ENCODE assay signal across 24 cellular contexts in genomic region chr1:4794020-4794780, GRCh38.
DNase-seq lines count a peak whose midpoint lies in the region; ATAC-seq and TF ChIP-seq lines count a peak whose summit lies in the region.
"Had no signal": no experiment of that assay in that cellular context is flagged by ENCODE, and none has a peak within 500 bp of the region (broad histone marks: within the 10 kb centered on the region; RNA-seq: fewer than 3 reads in every experiment).

No MANE protein-coding gene starts in this region.

- POLR2A ChIA-PET in SK-N-SH (lab: Yijun Ruan, JAX), result no interaction called here

- H3K79me2 ChIP-seq in SK-N-SH (ENCODE audit: insufficient read depth) (no peaks in the 10 kb centered on the region), mammary epithelial cell (ENCODE audit: insufficient read depth, low read length) (no peaks in the 10 kb centered on the region)

- H3K36me3 ChIP-seq in SK-N-SH (replicated peaks in 1 of 2; ENCODE audit: control insufficient read depth in 1 of 2, insufficient read depth in 2 of 2, low read length in 1 of 2), result no peaks in the 10 kb centered on the region
- H3K36me3 ChIP-seq in mammary epithelial cell (ENCODE audit: insufficient read depth, low read length), result no peaks in the 10 kb centered on the region
- H3K36me3 ChIP-seq in brain microvascular endothelial cell (replicated peaks), result no peaks in the 10 kb centered on the region
- H3K36me3 ChIP-seq in heart left ventricle, result no peaks in the 10 kb centered on the region
- H3K36me3 ChIP-seq: esophagus squamous epithelium, SJCRH30, spleen, thyroid gland had no signal

- no peak overlapping the region for H3K4me3 Mint-ChIP-seq in stimulated activated memory B cell treated with anti-CD40 and anti-IgM and Interleukin-4, amounts not matched to agents 10 μg/mL and 1 μg/mL and 100 μg/mL, for 72 hours
- H3K4me3 Mint-ChIP-seq: activated naive CD8-positive, alpha-beta T cell treated with anti-CD3 and anti-CD28 coated beads, Interleukin-2, amount 10 ng/mL, durations not matched to agents 7 days and 5 days; effector memory CD8-positive, alpha-beta T cell; stimulated activated naive CD8-positive, alpha-beta T cell treated with anti-CD3 and anti-CD28 coated beads, Interleukin-15, Interleukin-2, amounts not matched to agents 100 ng/mL and 50 ng/mL, for 24 hours; T-helper 1 cell treated with Interleukin-12 subunit alpha and Interleukin-12 subunit beta and Interleukin-4 antibody, amounts not matched to agents 30 μg/mL and 1 μg/mL, for 36 hours had no signal

- H3K36me3 Mint-ChIP-seq in stimulated activated memory B cell treated with anti-CD40 and anti-IgM and Interleukin-4, amounts not matched to agents 10 μg/mL and 1 μg/mL and 100 μg/mL, for 72 hours, result no peaks in the 10 kb centered on the region
- H3K36me3 Mint-ChIP-seq: activated naive CD8-positive, alpha-beta T cell treated with anti-CD3 and anti-CD28 coated beads, Interleukin-2, amount 10 ng/mL, durations not matched to agents 7 days and 5 days had no signal

- H3K9ac ChIP-seq in SK-N-SH (no peak overlapping the region), mammary epithelial cell (ENCODE audit: insufficient read depth, low read length) (no peak overlapping the region)

- H3K4me3 ChIP-seq in SK-N-SH (ENCODE audit: low read depth in 2 of 2, low read length in 1 of 2) (no peak overlapping the region), mammary epithelial cell (replicated peaks in 1 of 3; ENCODE audit: insufficient read depth in 1 of 3, low read depth in 2 of 3, low read length in 3 of 3) (no peak overlapping the region), brain microvascular endothelial cell (ENCODE audit: low read depth, low read length) (no peak overlapping the region), heart left ventricle (no peak overlapping the region)
- H3K4me3 ChIP-seq: esophagus squamous epithelium, SJCRH30, spleen, thyroid gland had no signal

- no peak overlapping the region for H3K4me2 ChIP-seq in SK-N-SH
- no peak overlapping the region for H3K4me2 ChIP-seq in mammary epithelial cell (ENCODE audit: insufficient read depth, low read depth, low read length)

- H3K27ac Mint-ChIP-seq in stimulated activated memory B cell treated with anti-CD40 and anti-IgM and Interleukin-4, amounts not matched to agents 10 μg/mL and 1 μg/mL and 100 μg/mL, for 72 hours, result peak overlapping the region; percentile 43
- H3K27ac Mint-ChIP-seq: activated naive CD8-positive, alpha-beta T cell treated with anti-CD3 and anti-CD28 coated beads, Interleukin-2, amount 10 ng/mL, durations not matched to agents 7 days and 5 days; effector memory CD8-positive, alpha-beta T cell; stimulated activated naive CD8-positive, alpha-beta T cell treated with anti-CD3 and anti-CD28 coated beads, Interleukin-15, Interleukin-2, amounts not matched to agents 100 ng/mL and 50 ng/mL, for 24 hours; T-helper 1 cell treated with Interleukin-12 subunit alpha and Interleukin-12 subunit beta and Interleukin-4 antibody, amounts not matched to agents 30 μg/mL and 1 μg/mL, for 36 hours had no signal

- H3K9me3 Mint-ChIP-seq in stimulated activated memory B cell treated with anti-CD40 and anti-IgM and Interleukin-4, amounts not matched to agents 10 μg/mL and 1 μg/mL and 100 μg/mL, for 72 hours, result peaks cover 4% of the 10 kb centered on the region
- H3K9me3 Mint-ChIP-seq: activated naive CD8-positive, alpha-beta T cell treated with anti-CD3 and anti-CD28 coated beads, Interleukin-2, amount 10 ng/mL, durations not matched to agents 7 days and 5 days; effector memory CD8-positive, alpha-beta T cell; stimulated activated naive CD8-positive, alpha-beta T cell treated with anti-CD3 and anti-CD28 coated beads, Interleukin-15, Interleukin-2, amounts not matched to agents 100 ng/mL and 50 ng/mL, for 24 hours; T-helper 1 cell treated with Interleukin-12 subunit alpha and Interleukin-12 subunit beta and Interleukin-4 antibody, amounts not matched to agents 30 μg/mL and 1 μg/mL, for 36 hours had no signal

- intact Hi-C loops in mammary epithelial cell (cut with micrococcal nuclease), result no loop called here
- intact Hi-C loops in heart left ventricle (cut with DNase I), result no loop called here

- peaks cover 0 to 19% of the 10 kb centered on the region in 2 experiments; a peak in 1 of 4 replicates for H3K4me1 ChIP-seq in SK-N-SH (ENCODE audit: control insufficient read depth in 1 of 2, insufficient read depth in 2 of 2, low read depth in 1 of 2, low read length in 1 of 2)
- H3K4me1 ChIP-seq in mammary epithelial cell (ENCODE audit: insufficient read depth, low read length), result no peaks in the 10 kb centered on the region
- H3K4me1 ChIP-seq in heart left ventricle, result peaks cover 0 to 6% (median 0%) of the 10 kb centered on the region in 12 donors
- H3K4me1 ChIP-seq: esophagus squamous epithelium, SJCRH30 had no signal

- no peak; a peak in 1 of 4 replicates for TF ChIP-seq EP300 in SK-N-SH (IDR thresholded peaks at IDR 0.05; ENCODE audit: borderline replicate concordance in 1 of 2, low read depth in 1 of 2, low read length in 1 of 2)

- TF ChIP-seq POLR2A in heart left ventricle (IDR thresholded peaks at IDR 0.05), result no peak

- H2AFZ ChIP-seq in SK-N-SH (ENCODE audit: low read depth) (no peak overlapping the region), mammary epithelial cell (ENCODE audit: low read depth, low read length) (no peak overlapping the region)

- H4K20me1 ChIP-seq in SK-N-SH (ENCODE audit: insufficient read depth), result no peaks in the 10 kb centered on the region
- H4K20me1 ChIP-seq in mammary epithelial cell (ENCODE audit: insufficient read depth, low read length), result no peaks in the 10 kb centered on the region

- no peaks in the 10 kb centered on the region for H3K9me3 ChIP-seq in SK-N-SH
- H3K9me3 ChIP-seq in mammary epithelial cell (replicated peaks; ENCODE audit: insufficient read depth, low read length), result no peaks in the 10 kb centered on the region
- H3K9me3 ChIP-seq in heart left ventricle, result no peaks in the 10 kb centered on the region
- H3K9me3 ChIP-seq: SJCRH30, thyroid gland had no signal

- TF ChIP-seq CTCF in SK-N-SH (IDR thresholded peaks at IDR 0.05) (no peak), mammary epithelial cell (conservative IDR thresholded peaks at IDR 0.05 in 1 of 2, IDR thresholded peaks at IDR 0.05 in 1 of 2; ENCODE audit: extremely low read depth in 1 of 2, insufficient read depth in 1 of 2, low read depth in 1 of 2, low read length in 2 of 2) (no peak), brain microvascular endothelial cell (IDR thresholded peaks at IDR 0.05; ENCODE audit: low read depth, low read length, missing control alignments) (no peak), heart left ventricle (IDR thresholded peaks at IDR 0.05) (no peak)

- peaks cover 23% of the 10 kb centered on the region for H3K4me1 Mint-ChIP-seq in stimulated activated memory B cell treated with anti-CD40 and anti-IgM and Interleukin-4, amounts not matched to agents 10 μg/mL and 1 μg/mL and 100 μg/mL, for 72 hours

- no peaks in the 10 kb centered on the region for H3K9me2 ChIP-seq in SK-N-SH

- BruUV-seq in mammary epithelial cell (replicated peaks; lab: Mats Ljungman, UMichigan), result no TSS peak

- H3K27me3 Mint-ChIP-seq in stimulated activated memory B cell treated with anti-CD40 and anti-IgM and Interleukin-4, amounts not matched to agents 10 μg/mL and 1 μg/mL and 100 μg/mL, for 72 hours, result no peaks in the 10 kb centered on the region
- H3K27me3 Mint-ChIP-seq: stimulated activated naive CD8-positive, alpha-beta T cell treated with anti-CD3 and anti-CD28 coated beads, Interleukin-15, Interleukin-2, amounts not matched to agents 100 ng/mL and 50 ng/mL, for 24 hours had no signal

- DNase-seq in SK-N-SH (peak; percentile 66), NCI-H2029 treated with DMSO at 0.1 percent for 48 hours (lab: John Stamatoyannopoulos, UW) (peak; percentile 66), mammary epithelial cell (peak; percentile 4), NCI-H524 treated with DMSO at 0.1 percent for 48 hours (lab: John Stamatoyannopoulos, UW) (no peak), brain microvascular endothelial cell (no peak), heart left ventricle (no peak)
- DNase-seq: activated CD4-positive, alpha-beta T cell treated with anti-CD3 and anti-CD28 coated beads for 4 hours; activated naive CD8-positive, alpha-beta T cell treated with anti-CD3 and anti-CD28 coated beads, Interleukin-2, amount 10 ng/mL, durations not matched to agents 7 days and 5 days; DMS53; effector memory CD8-positive, alpha-beta T cell; esophagus squamous epithelium; MV-4-11; NCI-H2081 treated with DMSO at 0.1 percent for 48 hours; NCI-H774; occipital lobe; retina; SJCRH30; spleen; stimulated activated CD4-positive, alpha-beta T cell treated with anti-CD3 and anti-CD28 coated beads, Interleukin-4, amount 100 ng/mL, for 24 hours had no signal

- peak overlapping the region in 1 of 2 experiments; percentile 5; a peak in 2 of 4 replicates for H3K27ac ChIP-seq in SK-N-SH (ENCODE audit: low read depth in 2 of 2, low read length in 1 of 2)
- H3K27ac ChIP-seq in mammary epithelial cell (ENCODE audit: insufficient read depth, low read depth, low read length), result no peak overlapping the region
- H3K27ac ChIP-seq in brain microvascular endothelial cell, result no peak overlapping the region
- no peak overlapping the region for H3K27ac ChIP-seq in heart left ventricle
- H3K27ac ChIP-seq: esophagus squamous epithelium, SJCRH30, thyroid gland had no signal

- CTCF ChIA-PET in SK-N-SH (lab: Yijun Ruan, JAX) (interaction anchor here (0.9 to 1.6 kb wide), 5 partner anchors 12 to 951 kb away, joined by 3 to 10 read pairs (median 4); no protein-coding TSS in a partner anchor), mammary epithelial cell (lab: Charles Lee; ENCODE audit: low non-redundant PET) (no interaction called here)

- no peak for TF ChIP-seq RAD21 in SK-N-SH (IDR thresholded peaks at IDR 0.05; ENCODE audit: low read length)

- H3K27me3 ChIP-seq in SK-N-SH (ENCODE audit: insufficient read depth) (no peaks in the 10 kb centered on the region), mammary epithelial cell (ENCODE audit: insufficient read depth, low read length) (no peaks in the 10 kb centered on the region), brain microvascular endothelial cell (replicated peaks) (no peaks in the 10 kb centered on the region), heart left ventricle (peaks cover 0 to 9% (median 0%) of the 10 kb centered on the region in 9 donors)
- H3K27me3 ChIP-seq: spleen, thyroid gland had no signal

- no peaks in the 10 kb centered on the region for H3F3A ChIP-seq in SK-N-SH (replicated peaks; ENCODE audit: insufficient read depth)

- in situ Hi-C loops in mammary epithelial cell (cut with MboI; ENCODE audit: low sequenced_read_pairs in 2 of 2), result no loop called here
- in situ Hi-C loops in brain microvascular endothelial cell (cut with HindIII; ENCODE audit: low pct_ligation_motif_present, low sequenced_read_pairs), result no loop called here

- 31% methylated on average over 6 of the region's 6 CpGs for whole genome bisulfite sequencing in SK-N-SH (ENCODE audit: low lambda C conversion rate)
- WGBS in mammary epithelial cell (ENCODE audit: low coverage, missing lambda C conversion rate), result 79% methylated on average over 6 of the region's 6 CpGs
- WGBS in heart left ventricle, 4 donors, result 81 to 84% (median 83%) methylated on average over 6 of the region's 6 CpGs

- dilution Hi-C loops in mammary epithelial cell (cut with HindIII; ENCODE audit: low sequenced_read_pairs), result no loop called here

- ATAC-seq in SK-N-SH treated with all-trans-retinoic acid at 6 μM for 48 hours (no peak), heart left ventricle (no peak)
- ATAC-seq in stimulated activated memory B cell treated with anti-CD40 and anti-IgM and Interleukin-4, amounts not matched to agents 10 μg/mL and 1 μg/mL and 100 μg/mL, for 72 hours, result no peak
- ATAC-seq: effector memory CD8-positive, alpha-beta T cell had no signal

Comparison
In these comparisons a context has a peak if more than half of its experiments do, and no peak if none do; other contexts are left out.
1. DNase-seq: peak in SK-N-SH (single experiment), NCI-H2029 treated with DMSO at 0.1 percent for 48 hours (single experiment) and mammary epithelial cell (single experiment); none in NCI-H524 treated with DMSO at 0.1 percent for 48 hours (single experiment), brain microvascular endothelial cell (single experiment) and heart left ventricle (0 of 5).